Comparison of ENCODE assay signal across 1 cellular context in the genomic region with DNA sequence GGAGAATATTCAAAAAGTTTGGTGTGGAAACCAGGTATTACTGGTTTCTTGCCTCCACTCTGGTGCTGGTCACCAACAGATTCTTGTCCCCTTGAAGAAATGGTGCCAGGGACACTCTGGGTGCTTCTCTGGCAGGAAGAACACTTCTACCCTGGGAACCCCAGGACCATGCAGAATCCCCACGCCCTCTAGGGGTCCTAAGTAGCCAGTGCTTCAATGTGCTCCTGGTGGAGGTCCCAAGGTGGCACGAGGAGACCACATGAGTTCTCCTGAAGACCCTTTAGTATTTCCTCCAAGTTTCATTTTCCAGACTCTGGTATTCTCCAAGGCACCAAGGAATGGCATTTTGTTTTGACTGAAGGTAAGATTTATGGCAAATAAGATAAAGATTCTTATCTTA.
TF ChIP-seq lines count a peak whose summit lies in the region.

No MANE protein-coding gene starts in this region.

TF ChIP-seq in WTC11, 78 proteins besides CTCF, POLR2A, EP300 and RAD21 (continued from another document):
- TF ChIP-seq, protein P1, sequence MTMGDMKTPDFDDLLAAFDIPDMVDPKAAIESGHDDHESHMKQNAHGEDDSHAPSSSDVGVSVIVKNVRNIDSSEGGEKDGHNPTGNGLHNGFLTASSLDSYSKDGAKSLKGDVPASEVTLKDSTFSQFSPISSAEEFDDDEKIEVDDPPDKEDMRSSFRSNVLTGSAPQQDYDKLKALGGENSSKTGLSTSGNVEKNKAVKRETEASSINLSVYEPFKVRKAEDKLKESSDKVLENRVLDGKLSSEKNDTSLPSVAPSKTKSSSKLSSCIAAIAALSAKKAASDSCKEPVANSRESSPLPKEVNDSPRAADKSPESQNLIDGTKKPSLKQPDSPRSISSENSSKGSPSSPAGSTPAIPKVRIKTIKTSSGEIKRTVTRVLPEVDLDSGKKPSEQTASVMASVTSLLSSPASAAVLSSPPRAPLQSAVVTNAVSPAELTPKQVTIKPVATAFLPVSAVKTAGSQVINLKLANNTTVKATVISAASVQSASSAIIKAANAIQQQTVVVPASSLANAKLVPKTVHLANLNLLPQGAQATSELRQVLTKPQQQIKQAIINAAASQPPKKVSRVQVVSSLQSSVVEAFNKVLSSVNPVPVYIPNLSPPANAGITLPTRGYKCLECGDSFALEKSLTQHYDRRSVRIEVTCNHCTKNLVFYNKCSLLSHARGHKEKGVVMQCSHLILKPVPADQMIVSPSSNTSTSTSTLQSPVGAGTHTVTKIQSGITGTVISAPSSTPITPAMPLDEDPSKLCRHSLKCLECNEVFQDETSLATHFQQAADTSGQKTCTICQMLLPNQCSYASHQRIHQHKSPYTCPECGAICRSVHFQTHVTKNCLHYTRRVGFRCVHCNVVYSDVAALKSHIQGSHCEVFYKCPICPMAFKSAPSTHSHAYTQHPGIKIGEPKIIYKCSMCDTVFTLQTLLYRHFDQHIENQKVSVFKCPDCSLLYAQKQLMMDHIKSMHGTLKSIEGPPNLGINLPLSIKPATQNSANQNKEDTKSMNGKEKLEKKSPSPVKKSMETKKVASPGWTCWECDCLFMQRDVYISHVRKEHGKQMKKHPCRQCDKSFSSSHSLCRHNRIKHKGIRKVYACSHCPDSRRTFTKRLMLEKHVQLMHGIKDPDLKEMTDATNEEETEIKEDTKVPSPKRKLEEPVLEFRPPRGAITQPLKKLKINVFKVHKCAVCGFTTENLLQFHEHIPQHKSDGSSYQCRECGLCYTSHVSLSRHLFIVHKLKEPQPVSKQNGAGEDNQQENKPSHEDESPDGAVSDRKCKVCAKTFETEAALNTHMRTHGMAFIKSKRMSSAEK (CRISPR knock-in tag; IDR thresholded peaks at IDR 0.05; ENCODE audit: borderline replicate concordance) = no peak
- TF ChIP-seq JUN (CRISPR knock-in tag; IDR thresholded peaks at IDR 0.05) (no peak), ETV6 (CRISPR knock-in tag; IDR thresholded peaks at IDR 0.05) (no peak), EMX1 (CRISPR knock-in tag; IDR thresholded peaks at IDR 0.05) (no peak), ZNF232 (CRISPR knock-in tag; IDR thresholded peaks at IDR 0.05) (no peak), ZNF671 (CRISPR knock-in tag; IDR thresholded peaks at IDR 0.05) (no peak), ESRRA (CRISPR knock-in tag; IDR thresholded peaks at IDR 0.05; ENCODE audit: borderline replicate concordance) (no peak)
- TF ChIP-seq, protein P2, sequence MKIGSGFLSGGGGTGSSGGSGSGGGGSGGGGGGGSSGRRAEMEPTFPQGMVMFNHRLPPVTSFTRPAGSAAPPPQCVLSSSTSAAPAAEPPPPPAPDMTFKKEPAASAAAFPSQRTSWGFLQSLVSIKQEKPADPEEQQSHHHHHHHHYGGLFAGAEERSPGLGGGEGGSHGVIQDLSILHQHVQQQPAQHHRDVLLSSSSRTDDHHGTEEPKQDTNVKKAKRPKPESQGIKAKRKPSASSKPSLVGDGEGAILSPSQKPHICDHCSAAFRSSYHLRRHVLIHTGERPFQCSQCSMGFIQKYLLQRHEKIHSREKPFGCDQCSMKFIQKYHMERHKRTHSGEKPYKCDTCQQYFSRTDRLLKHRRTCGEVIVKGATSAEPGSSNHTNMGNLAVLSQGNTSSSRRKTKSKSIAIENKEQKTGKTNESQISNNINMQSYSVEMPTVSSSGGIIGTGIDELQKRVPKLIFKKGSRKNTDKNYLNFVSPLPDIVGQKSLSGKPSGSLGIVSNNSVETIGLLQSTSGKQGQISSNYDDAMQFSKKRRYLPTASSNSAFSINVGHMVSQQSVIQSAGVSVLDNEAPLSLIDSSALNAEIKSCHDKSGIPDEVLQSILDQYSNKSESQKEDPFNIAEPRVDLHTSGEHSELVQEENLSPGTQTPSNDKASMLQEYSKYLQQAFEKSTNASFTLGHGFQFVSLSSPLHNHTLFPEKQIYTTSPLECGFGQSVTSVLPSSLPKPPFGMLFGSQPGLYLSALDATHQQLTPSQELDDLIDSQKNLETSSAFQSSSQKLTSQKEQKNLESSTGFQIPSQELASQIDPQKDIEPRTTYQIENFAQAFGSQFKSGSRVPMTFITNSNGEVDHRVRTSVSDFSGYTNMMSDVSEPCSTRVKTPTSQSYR (CRISPR knock-in tag; IDR thresholded peaks at IDR 0.05) = no peak
- TF ChIP-seq, protein P3, sequence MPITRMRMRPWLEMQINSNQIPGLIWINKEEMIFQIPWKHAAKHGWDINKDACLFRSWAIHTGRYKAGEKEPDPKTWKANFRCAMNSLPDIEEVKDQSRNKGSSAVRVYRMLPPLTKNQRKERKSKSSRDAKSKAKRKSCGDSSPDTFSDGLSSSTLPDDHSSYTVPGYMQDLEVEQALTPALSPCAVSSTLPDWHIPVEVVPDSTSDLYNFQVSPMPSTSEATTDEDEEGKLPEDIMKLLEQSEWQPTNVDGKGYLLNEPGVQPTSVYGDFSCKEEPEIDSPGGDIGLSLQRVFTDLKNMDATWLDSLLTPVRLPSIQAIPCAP (CRISPR knock-in tag; IDR thresholded peaks at IDR 0.05) = no peak
- TF ChIP-seq, protein P4, sequence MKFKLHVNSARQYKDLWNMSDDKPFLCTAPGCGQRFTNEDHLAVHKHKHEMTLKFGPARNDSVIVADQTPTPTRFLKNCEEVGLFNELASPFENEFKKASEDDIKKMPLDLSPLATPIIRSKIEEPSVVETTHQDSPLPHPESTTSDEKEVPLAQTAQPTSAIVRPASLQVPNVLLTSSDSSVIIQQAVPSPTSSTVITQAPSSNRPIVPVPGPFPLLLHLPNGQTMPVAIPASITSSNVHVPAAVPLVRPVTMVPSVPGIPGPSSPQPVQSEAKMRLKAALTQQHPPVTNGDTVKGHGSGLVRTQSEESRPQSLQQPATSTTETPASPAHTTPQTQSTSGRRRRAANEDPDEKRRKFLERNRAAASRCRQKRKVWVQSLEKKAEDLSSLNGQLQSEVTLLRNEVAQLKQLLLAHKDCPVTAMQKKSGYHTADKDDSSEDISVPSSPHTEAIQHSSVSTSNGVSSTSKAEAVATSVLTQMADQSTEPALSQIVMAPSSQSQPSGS (CRISPR knock-in tag; IDR thresholded peaks at IDR 0.05; ENCODE audit: borderline replicate concordance, low read depth) = no peak
- TF ChIP-seq, protein P5, sequence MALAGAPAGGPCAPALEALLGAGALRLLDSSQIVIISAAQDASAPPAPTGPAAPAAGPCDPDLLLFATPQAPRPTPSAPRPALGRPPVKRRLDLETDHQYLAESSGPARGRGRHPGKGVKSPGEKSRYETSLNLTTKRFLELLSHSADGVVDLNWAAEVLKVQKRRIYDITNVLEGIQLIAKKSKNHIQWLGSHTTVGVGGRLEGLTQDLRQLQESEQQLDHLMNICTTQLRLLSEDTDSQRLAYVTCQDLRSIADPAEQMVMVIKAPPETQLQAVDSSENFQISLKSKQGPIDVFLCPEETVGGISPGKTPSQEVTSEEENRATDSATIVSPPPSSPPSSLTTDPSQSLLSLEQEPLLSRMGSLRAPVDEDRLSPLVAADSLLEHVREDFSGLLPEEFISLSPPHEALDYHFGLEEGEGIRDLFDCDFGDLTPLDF (CRISPR knock-in tag; IDR thresholded peaks at IDR 0.05) = no peak
